In the genomic region with DNA sequence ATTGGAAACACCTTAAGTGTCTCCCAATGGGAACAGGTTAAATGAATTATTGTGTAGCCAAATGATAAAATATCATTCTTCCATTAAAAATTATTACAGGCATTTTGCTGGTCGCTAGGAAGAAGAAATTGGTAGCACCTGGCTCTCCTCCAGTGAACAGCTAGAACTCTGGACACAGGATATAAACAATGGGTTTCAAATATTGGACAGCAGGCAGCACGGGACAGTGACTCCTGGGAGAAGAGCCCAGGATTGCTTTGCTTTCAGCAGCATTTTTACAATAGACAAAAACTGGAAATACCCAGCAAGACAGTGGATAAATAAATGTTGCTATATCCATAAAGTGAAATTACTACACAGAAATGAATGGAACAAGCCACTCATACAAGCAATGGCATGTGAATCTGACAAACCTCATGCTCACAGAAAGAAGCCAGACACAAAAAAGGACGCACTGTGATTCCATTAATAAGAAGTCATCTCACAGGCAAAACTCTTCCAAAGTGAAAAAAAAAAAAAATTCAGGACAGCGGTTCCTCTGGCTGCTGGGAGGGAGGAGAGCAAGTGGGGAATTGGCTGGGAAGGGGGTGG, we compare ENCODE assay signal across 25 cellular contexts. TPM values are rescaled to one million over a fixed set of nuclear protein-coding genes. Genes with fewer than 3 reads are reported as not detected.
"Had no signal": no experiment of that assay in that cellular context is flagged by ENCODE, and none has a peak within 500 bp of the region (broad histone marks: within the 10 kb centered on the region; RNA-seq: fewer than 3 reads in every experiment).

No MANE protein-coding gene starts in this region.

- H3K4me1 ChIP-seq: ascending aorta, breast epithelium, left lung, parathyroid adenoma, spleen had no signal

- H3K27me3 ChIP-seq: ascending aorta, breast epithelium, neutrophil, thyroid gland had no signal

- H3K36me3 Mint-ChIP-seq: activated naive CD4-positive, alpha-beta T cell treated with anti-CD3 and anti-CD28 coated beads, Interleukin-2, amount 10 ng/mL, durations not matched to agents 7 days and 5 days; naive thymus-derived CD8-positive, alpha-beta T cell; stimulated activated memory B cell treated with anti-CD40 and anti-IgM and Interleukin-4, amounts not matched to agents 10 μg/mL and 1 μg/mL and 100 μg/mL, for 72 hours had no signal

- H3K27ac ChIP-seq: ascending aorta, breast epithelium, left lung, neutrophil, parathyroid adenoma, spleen, thyroid gland had no signal

- H3K4me3 ChIP-seq: ascending aorta, breast epithelium, left lung, spleen, thyroid gland had no signal

- ATAC-seq: activated naive CD8-positive, alpha-beta T cell treated with anti-CD3 and anti-CD28 coated beads, Interleukin-2, amount 50 U/mL, for 24 hours; left lung; naive thymus-derived CD8-positive, alpha-beta T cell; stimulated activated memory B cell treated with anti-CD40 and anti-IgM and Interleukin-4, amounts not matched to agents 10 μg/mL and 1 μg/mL and 100 μg/mL, for 72 hours had no signal

- H3K9me3 Mint-ChIP-seq: activated naive CD8-positive, alpha-beta T cell treated with anti-CD3 and anti-CD28 coated beads, Interleukin-2, amount 50 U/mL, for 24 hours; stimulated activated memory B cell treated with anti-CD40 and anti-IgM and Interleukin-4, amounts not matched to agents 10 μg/mL and 1 μg/mL and 100 μg/mL, for 72 hours had no signal

- H3K9ac ChIP-seq: parathyroid adenoma had no signal

- H3K4me3 Mint-ChIP-seq: activated naive CD4-positive, alpha-beta T cell treated with anti-CD3 and anti-CD28 coated beads, Interleukin-2, amount 10 ng/mL, durations not matched to agents 7 days and 5 days; activated naive CD8-positive, alpha-beta T cell treated with anti-CD3 and anti-CD28 coated beads, Interleukin-2, amount 50 U/mL, for 24 hours; naive thymus-derived CD8-positive, alpha-beta T cell; stimulated activated memory B cell treated with anti-CD40 and anti-IgM and Interleukin-4, amounts not matched to agents 10 μg/mL and 1 μg/mL and 100 μg/mL, for 72 hours had no signal

- H3K4me1 Mint-ChIP-seq: activated naive CD4-positive, alpha-beta T cell treated with anti-CD3 and anti-CD28 coated beads, Interleukin-2, amount 10 ng/mL, durations not matched to agents 7 days and 5 days; activated naive CD8-positive, alpha-beta T cell treated with anti-CD3 and anti-CD28 coated beads, Interleukin-2, amount 50 U/mL, for 24 hours; naive thymus-derived CD8-positive, alpha-beta T cell; stimulated activated memory B cell treated with anti-CD40 and anti-IgM and Interleukin-4, amounts not matched to agents 10 μg/mL and 1 μg/mL and 100 μg/mL, for 72 hours had no signal

- H3K36me3 ChIP-seq: ascending aorta, breast epithelium, left lung, neutrophil, spleen, thyroid gland had no signal

- DNase-seq: activated CD4-positive, alpha-beta T cell treated with anti-CD3 and anti-CD28 coated beads, Interleukin-2, amount 50 U/mL, for 1 hour; activated CD4-positive, CD25-positive, alpha-beta regulatory T cell treated with anti-CD3 and anti-CD28 coated beads, Interleukin-2, amount 50 U/mL, for 72 hours; activated CD8-positive, alpha-beta memory T cell treated with anti-CD3 and anti-CD28 coated beads for 24 hours; activated CD8-positive, alpha-beta memory T cell treated with anti-CD3 and anti-CD28 coated beads, Interleukin-2, amount 50 U/mL, for 48 hours; activated effector memory CD4-positive, alpha-beta T cell treated with Interleukin-2 at 50 U/mL for 16 hours; activated naive CD4-positive, alpha-beta T cell treated with anti-CD3 and anti-CD28 coated beads, Interleukin-2, amount 10 ng/mL, durations not matched to agents 7 days and 5 days; activated naive CD8-positive, alpha-beta T cell treated with anti-CD3 and anti-CD28 coated beads, Interleukin-2, amount 50 U/mL, for 24 hours; activated T-cell treated with anti-CD3 and anti-CD28 coated beads, Interleukin-2, amount 50 U/mL, for 48 hours; cerebellar nuclear complex; dermis blood vessel endothelial cell; effector memory CD4-positive, alpha-beta T cell; foreskin melanocyte; head of caudate nucleus; left lung; naive thymus-derived CD8-positive, alpha-beta T cell; spleen; stimulated activated CD4-positive, alpha-beta T cell treated with anti-CD3 and anti-CD28 coated beads, Interleukin-4, amount 100 ng/mL, for 4 hours; thyroid gland had no signal

- H3K79me2 ChIP-seq: parathyroid adenoma had no signal

- H2AFZ ChIP-seq: parathyroid adenoma had no signal

- H3K27ac Mint-ChIP-seq: activated naive CD8-positive, alpha-beta T cell treated with anti-CD3 and anti-CD28 coated beads, Interleukin-2, amount 50 U/mL, for 24 hours; naive thymus-derived CD8-positive, alpha-beta T cell; stimulated activated memory B cell treated with anti-CD40 and anti-IgM and Interleukin-4, amounts not matched to agents 10 μg/mL and 1 μg/mL and 100 μg/mL, for 72 hours had no signal

- H3K27me3 Mint-ChIP-seq: activated naive CD4-positive, alpha-beta T cell treated with anti-CD3 and anti-CD28 coated beads, Interleukin-2, amount 10 ng/mL, durations not matched to agents 7 days and 5 days; activated naive CD8-positive, alpha-beta T cell treated with anti-CD3 and anti-CD28 coated beads, Interleukin-2, amount 50 U/mL, for 24 hours; stimulated activated memory B cell treated with anti-CD40 and anti-IgM and Interleukin-4, amounts not matched to agents 10 μg/mL and 1 μg/mL and 100 μg/mL, for 72 hours had no signal

- H3K9me3 ChIP-seq: ascending aorta, breast epithelium, left lung, neutrophil, spleen, thyroid gland had no signal

RNA-seq across cellular contexts. Expression of gene LAMA1, which starts 50.5 kb away (rescaled TPM):
- total RNA-seq: ascending aorta; endothelial cell of umbilical vein; naive thymus-derived CD8-positive, alpha-beta T cell; T-helper 1 cell treated with Interleukin-12 subunit alpha and Interleukin-12 subunit beta and Interleukin-4 antibody, amounts not matched to agents 30 ng/mL and 1 ng/mL, for 36 hours had no signal
